In the genomic region with DNA sequence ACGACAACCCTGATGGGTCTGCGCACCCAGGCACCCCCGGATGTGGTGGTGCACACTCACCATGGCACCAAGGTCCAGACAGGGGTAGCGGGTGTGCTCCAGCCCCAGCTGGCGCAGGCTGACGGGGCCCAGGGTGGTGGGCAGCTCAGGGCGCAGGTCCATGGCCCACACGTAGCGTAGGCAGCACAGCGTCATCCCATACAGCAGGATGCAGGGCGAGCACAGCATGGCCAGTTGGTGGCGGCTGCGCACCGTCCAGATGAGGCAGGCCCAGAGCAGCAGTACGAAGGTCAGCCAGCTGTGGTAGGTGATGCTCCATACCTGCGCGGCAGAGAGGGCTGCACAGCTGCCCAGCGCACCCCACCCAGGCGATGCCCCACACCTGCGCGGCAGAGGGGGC, we compare ENCODE assay signal across 25 cellular contexts. TPM values are rescaled to one million over a fixed set of nuclear protein-coding genes. Genes with fewer than 3 reads are reported as not detected.
DNase-seq lines count a peak whose midpoint lies in the region; ATAC-seq, FAIRE-seq and TF ChIP-seq lines count a peak whose summit lies in the region.
"Had no signal": no experiment of that assay in that cellular context is flagged by ENCODE, and none has a peak within 500 bp of the region (broad histone marks: within the 10 kb centered on the region; RNA-seq: fewer than 3 reads in every experiment).

No MANE protein-coding gene starts in this region.

- in situ Hi-C loops in IMR-90 (cut with MboI; ENCODE audit: low sequenced_read_pairs) (no loop called here), K562 (cut with MboI) (no loop called here)

- H4K91ac ChIP-seq in IMR-90 (ENCODE audit: insufficient read depth, low read depth, low read length) = no peak overlapping the region

- H2BK120ac ChIP-seq in IMR-90 (ENCODE audit: low read depth, low read length) = no peak overlapping the region

- H3K27me3 ChIP-seq in BE2C = peaks cover 41% of the 10 kb centered on the region
- no peaks in the 10 kb centered on the region for H3K27me3 ChIP-seq in IMR-90 (ENCODE audit: control insufficient read depth, insufficient read depth, low read length)
- no peaks in the 10 kb centered on the region for H3K27me3 ChIP-seq in K562 (ENCODE audit: control insufficient read depth in 2 of 2, insufficient read depth in 2 of 2, low read length in 2 of 2)
- H3K27me3 ChIP-seq: BLaER1 treated with 17β-estradiol and CSF1 and Interleukin-3, amounts not matched to agents 10 nM and 100 nM had no signal

- no peak overlapping the region for H3K4me3 Mint-ChIP-seq in stimulated activated memory B cell treated with anti-CD40 and anti-IgM and Interleukin-4, amounts not matched to agents 10 μg/mL and 1 μg/mL and 100 μg/mL, for 72 hours
- H3K4me3 Mint-ChIP-seq: B cell; CD14-positive monocyte; CD4-positive, alpha-beta T cell; CD8-positive, alpha-beta memory T cell; GM23338; H9 had no signal

- peak overlapping the region; percentile 55 for H2AK9ac ChIP-seq in IMR-90 (replicated peaks; ENCODE audit: low read depth, low read length, poor library complexity)

- peak; percentile 19; the same call in 1 of the 2 replicates for TF ChIP-seq CTCF in BE2C (IDR thresholded peaks at IDR 0.05; ENCODE audit: low read depth, low read length)
- no peak for TF ChIP-seq CTCF in IMR-90 (conservative IDR thresholded peaks at IDR 0.05; ENCODE audit: low read depth, low read length)
- TF ChIP-seq CTCF in K562 (IDR thresholded peaks at IDR 0.05 in 2 of 3, conservative IDR thresholded peaks at IDR 0.05 in 1 of 3; ENCODE audit: insufficient read depth in 2 of 3, low read depth in 1 of 3, low read length in 3 of 3) = no peak

- no peak overlapping the region for H3K4ac ChIP-seq in IMR-90 (ENCODE audit: low read depth, low read length)

- no peaks in the 10 kb centered on the region for H3K36me3 ChIP-seq in BE2C
- peaks cover 71% of the 10 kb centered on the region for H3K36me3 ChIP-seq in IMR-90 (ENCODE audit: control insufficient read depth, insufficient read depth, low read length)
- peaks cover 99% of the 10 kb centered on the region for H3K36me3 ChIP-seq in K562 (ENCODE audit: control insufficient read depth, insufficient read depth, low read length)

- no peak for FAIRE-seq in K562 (lab: Jason Lieb, UNC)
- FAIRE-seq: A204.1, D721Med, GM12891, GM18507 had no signal

- no peak overlapping the region for H3K18ac ChIP-seq in IMR-90 (ENCODE audit: low read depth, low read length)

- H3K4me1 Mint-ChIP-seq in stimulated activated memory B cell treated with anti-CD40 and anti-IgM and Interleukin-4, amounts not matched to agents 10 μg/mL and 1 μg/mL and 100 μg/mL, for 72 hours = peaks cover 20% of the 10 kb centered on the region
- H3K4me1 Mint-ChIP-seq: CD14-positive monocyte, GM23338 had no signal

- dilution Hi-C loops in IMR-90 (cut with HindIII; ENCODE audit: low sequenced_read_pairs, unreplicated experiment) = no loop called here

- H3K27me3 Mint-ChIP-seq in stimulated activated memory B cell treated with anti-CD40 and anti-IgM and Interleukin-4, amounts not matched to agents 10 μg/mL and 1 μg/mL and 100 μg/mL, for 72 hours = no peaks in the 10 kb centered on the region
- H3K27me3 Mint-ChIP-seq: B cell; CD4-positive, alpha-beta T cell; CD8-positive, alpha-beta memory T cell had no signal

- peaks cover 11% of the 10 kb centered on the region for H3K36me3 Mint-ChIP-seq in stimulated activated memory B cell treated with anti-CD40 and anti-IgM and Interleukin-4, amounts not matched to agents 10 μg/mL and 1 μg/mL and 100 μg/mL, for 72 hours

- H3K27ac ChIP-seq in IMR-90 (ENCODE audit: insufficient read depth, low read length) (no peak overlapping the region), K562 (ENCODE audit: extremely low read depth, low read depth, low read length) (no peak overlapping the region)
- H3K27ac ChIP-seq: 22Rv1; BLaER1 treated with 17β-estradiol and CSF1 and Interleukin-3, amounts not matched to agents 10 nM and 100 nM had no signal

- no peak overlapping the region for H3K56ac ChIP-seq in IMR-90 (ENCODE audit: extremely low read depth, insufficient read depth, low read length)

- no peak overlapping the region for H2BK5ac ChIP-seq in IMR-90 (ENCODE audit: low read depth, low read length, poor library complexity, severe bottlenecking)

- H3K9ac ChIP-seq in IMR-90 (ENCODE audit: low read depth, low read length) (no peak overlapping the region), K562 (ENCODE audit: insufficient read depth in 1 of 2, low read depth in 2 of 2, low read length in 2 of 2) (peak overlapping the region in 1 of 2 experiments; percentile 43; a peak in 1 of 4 replicates)

- no peaks in the 10 kb centered on the region; the same call in 1 of the 2 replicates for H3K9me1 ChIP-seq in IMR-90 (ENCODE audit: insufficient read depth, low read length)
- no peaks in the 10 kb centered on the region for H3K9me1 ChIP-seq in K562 (ENCODE audit: control insufficient read depth, insufficient read depth, low read length)

- BruUV-seq in IMR-90 (replicated peaks; lab: Mats Ljungman, UMichigan) (no TSS peak), K562 (replicated peaks; lab: Mats Ljungman, UMichigan) (no TSS peak)

- H3K4me2 ChIP-seq in IMR-90 (ENCODE audit: low read depth, low read length) (no peak overlapping the region), K562 (ENCODE audit: insufficient read depth, low read length) (no peak overlapping the region)
- H3K4me2 ChIP-seq: BLaER1 treated with 17β-estradiol and CSF1 and Interleukin-3, amounts not matched to agents 10 nM and 100 nM; GM23338 had no signal

- H2BK20ac ChIP-seq in IMR-90 (ENCODE audit: low read depth, low read length) = no peak overlapping the region

- H3K27ac Mint-ChIP-seq in stimulated activated memory B cell treated with anti-CD40 and anti-IgM and Interleukin-4, amounts not matched to agents 10 μg/mL and 1 μg/mL and 100 μg/mL, for 72 hours = no peak overlapping the region
- H3K27ac Mint-ChIP-seq: B cell; CD4-positive, alpha-beta T cell; CD8-positive, alpha-beta memory T cell; GM23338; H9 had no signal

- WGBS in IMR-90 (ENCODE audit: extremely low coverage in 2 of 2, insufficient read length in 1 of 2), 2 experiments = 98% methylated on average over 5 of the region's 21 CpGs; no CpG with 5 or more reads in 1 of the 2 experiments
- WGBS in K562 (ENCODE audit: insufficient coverage, low coverage, missing lambda C conversion rate) = 92% methylated on average over 17 of the region's 21 CpGs

- H4K5ac ChIP-seq in IMR-90 (ENCODE audit: low read depth, low read length) = no peak overlapping the region

- H2AFZ ChIP-seq in IMR-90 (replicated peaks; ENCODE audit: low read length, poor library complexity) (peak overlapping the region; percentile 21), K562 (ENCODE audit: low read depth, low read length) (no peak overlapping the region)
- H2AFZ ChIP-seq: GM23338 had no signal

- H4K20me1 ChIP-seq in IMR-90 (ENCODE audit: insufficient read depth, low read length) = peaks cover 54% of the 10 kb centered on the region
- peaks cover 8% of the 10 kb centered on the region for H4K20me1 ChIP-seq in K562 (replicated peaks; ENCODE audit: control insufficient read depth, insufficient read depth, low read length)

- H3K79me1 ChIP-seq in IMR-90 (ENCODE audit: low read depth in 1 of 2, low read length in 2 of 2) = peaks cover 3 to 54% of the 10 kb centered on the region in 2 experiments; a peak in 3 of 4 replicates

- H3K4me1 ChIP-seq in BE2C = peaks cover 9% of the 10 kb centered on the region
- H3K4me1 ChIP-seq in IMR-90 (ENCODE audit: control insufficient read depth, insufficient read depth, low read length) = no peaks in the 10 kb centered on the region
- H3K4me1 ChIP-seq in K562 (replicated peaks in 1 of 2; ENCODE audit: control insufficient read depth in 2 of 2, insufficient read depth in 2 of 2, low read length in 2 of 2) = peaks cover 0 to 95% of the 10 kb centered on the region in 2 experiments; a peak in 3 of 5 replicates

- no peak overlapping the region for H4K8ac ChIP-seq in IMR-90 (ENCODE audit: low read depth in 2 of 2, low read length in 2 of 2)

- DNase-seq in NCI-H146 (lab: John Stamatoyannopoulos, UW) (peak; percentile 16), NCI-H146 treated with DMSO at 0.1 percent for 48 hours (lab: John Stamatoyannopoulos, UW; ENCODE audit: unreplicated experiment) (no peak), BE2C (no peak), IMR-90 (no peak), K562 (ENCODE audit: extremely low read depth in 1 of 4, low spot score in 3 of 4) (no peak), HUDEP-2 (lab: John Stamatoyannopoulos, UW; ENCODE audit: unreplicated experiment in 76 of 76) (no peak)
- DNase-seq: CD4-positive, alpha-beta T cell; CD8-positive, alpha-beta memory T cell; DMS 273 treated with DMSO at 0.1 percent for 48 hours; DMS79; EL; GDM1; H9 had no signal

- intact Hi-C loops in IMR-90 (cut with micrococcal nuclease) (no loop called here), K562 (cut with micrococcal nuclease) (loop anchor here (2.0 kb wide), 1 partner anchor 49 kb away; a partner anchor contains a TSS)

- no peak for TF ChIP-seq EP300 in K562 (IDR thresholded peaks at IDR 0.05; ENCODE audit: low read length)

- H3K9me3 ChIP-seq in BE2C = no peaks in the 10 kb centered on the region
- H3K9me3 ChIP-seq in IMR-90 (ENCODE audit: control insufficient read depth, insufficient read depth, low read length) = no peaks in the 10 kb centered on the region
- no peaks in the 10 kb centered on the region for H3K9me3 ChIP-seq in K562 (replicated peaks; ENCODE audit: control insufficient read depth, insufficient read depth, low read depth, low read length)
- H3K9me3 ChIP-seq: BLaER1 treated with 17β-estradiol and CSF1 and Interleukin-3, amounts not matched to agents 10 nM and 100 nM had no signal

- TF ChIP-seq RAD21 in IMR-90 (IDR thresholded peaks at IDR 0.05; ENCODE audit: low read length) (no peak), K562 (CRISPR knock-in tag; conservative IDR thresholded peaks at IDR 0.05 in 1 of 2, IDR thresholded peaks at IDR 0.05 in 1 of 2) (no peak)

- H2AK5ac ChIP-seq in IMR-90 (ENCODE audit: low read depth, low read length) = no peak overlapping the region

- no peak overlapping the region for H3K23ac ChIP-seq in IMR-90 (ENCODE audit: low read depth, low read length)

- H3K14ac ChIP-seq in IMR-90 (replicated peaks; ENCODE audit: low read depth, low read length) = no peak overlapping the region

- peaks cover 7% of the 10 kb centered on the region; the same call in 2 of the 3 replicates for H3K79me2 ChIP-seq in K562 (ENCODE audit: control insufficient read depth, insufficient read depth, low read length)

- H3K9me3 Mint-ChIP-seq in stimulated activated memory B cell treated with anti-CD40 and anti-IgM and Interleukin-4, amounts not matched to agents 10 μg/mL and 1 μg/mL and 100 μg/mL, for 72 hours = no peaks in the 10 kb centered on the region
- H3K9me3 Mint-ChIP-seq: CD14-positive monocyte; CD4-positive, alpha-beta T cell; CD8-positive, alpha-beta memory T cell; GM23338; H9 had no signal

- no peak for TF ChIP-seq POLR2A in IMR-90 (IDR thresholded peaks at IDR 0.05; ENCODE audit: low read depth, low read length)
- TF ChIP-seq POLR2A in K562 (conservative IDR thresholded peaks at IDR 0.05) = 0 out of 2 replicates have a peak, but pooled peaks have one; percentile 9

- ATAC-seq in IMR-90 (ENCODE audit: low read depth) (no peak), K562 (no peak), HG03457 (IDR thresholded peaks at IDR 0.05; ENCODE audit: unreplicated experiment) (no peak)
- no peak for ATAC-seq in stimulated activated memory B cell treated with anti-CD40 and anti-IgM and Interleukin-4, amounts not matched to agents 10 μg/mL and 1 μg/mL and 100 μg/mL, for 72 hours
- ATAC-seq: GM23338, HCT116 had no signal

- CTCF ChIA-PET in IMR-90 (lab: Yijun Ruan, JAX) = interaction anchor here (1.2 kb wide), 1 partner anchor 51 kb away, joined by 5 read pairs; no protein-coding TSS in a partner anchor
- CTCF ChIA-PET in K562 (lab: Yijun Ruan, JAX; ENCODE audit: low intra/inter-chr PET ratio) = interaction anchor here (0.9 to 2.7 kb wide), 3 partner anchors 76 to 481 kb away, joined by 3 to 21 read pairs (median 4); a partner anchor contains a TSS

- POLR2A ChIA-PET in IMR-90 (lab: Charles Lee; ENCODE audit: unreplicated experiment) (no interaction called here), K562 (lab: Yijun Ruan, JAX) (no interaction called here)

- H2BK15ac ChIP-seq in IMR-90 (ENCODE audit: low read depth, low read length) = no peak overlapping the region

- no peak overlapping the region for H3K4me3 ChIP-seq in BE2C (ENCODE audit: low read depth, low read length)
- no peak overlapping the region for H3K4me3 ChIP-seq in IMR-90 (ENCODE audit: insufficient read depth, low read depth, low read length)
- H3K4me3 ChIP-seq in K562 = no peak overlapping the region
- H3K4me3 ChIP-seq: BLaER1 treated with 17β-estradiol and CSF1 and Interleukin-3, amounts not matched to agents 10 nM and 100 nM; GM23338 had no signal

RNA-seq across cellular contexts. Expression of a gene that starts 29.8 kb away (rescaled TPM):
- 159 TPM for polyA plus RNA-seq in BE2C (2012; ENCODE audit: insufficient read depth, insufficient read length, low read depth)
- 12.8 and 12.9 TPM in 2 replicates for total RNA-seq in IMR-90 (2012; rRNA removed)
- 18.4 and 23.4 TPM in 2 replicates for polyA plus RNA-seq in IMR-90 (2012; rRNA removed)
- 16.4 and 19.7 TPM in 2 replicates for polyA plus RNA-seq in IMR-90 (2012; cell fraction: cytosol; rRNA removed)
- 25.5 and 154 TPM in 2 replicates for polyA plus RNA-seq in IMR-90 (2012; cell fraction: nucleus; rRNA removed; ENCODE audit: low replicate concordance)
- 45.3 and 159 TPM in 2 replicates for total RNA-seq in K562 (2011; cell fraction: chromatin; rRNA removed; ENCODE audit: low replicate concordance)
- 114 and 148 TPM in 2 replicates for total RNA-seq in K562 (2011; cell fraction: nucleolus; rRNA removed)
- total RNA-seq in K562 (2011; cell fraction: nucleoplasm; rRNA removed) = 48.7 and 66.7 TPM in 2 replicates
- 55.4 and 68.9 TPM in 2 replicates for total RNA-seq in K562 (2014; rRNA removed)
- total RNA-seq in K562 (2014; rRNA removed; fragmentation: Illumina TruSeq; extraction: Trizol) = 7.2 and 11.9 TPM in 2 replicates
- 41.1 and 49.2 TPM in 2 replicates for total RNA-seq in K562 (2015; rRNA removed; fragmentation: Illumina TruSeq; extraction: Trizol)
- total RNA-seq in K562 (2021) = 105 and 106 TPM in 2 replicates
- polyA plus RNA-seq in K562 (2011; rRNA removed) = 23.2 and 30.1 TPM in 2 replicates
- 40.2 and 96.8 TPM in 2 replicates for polyA plus RNA-seq in K562 (2011; cell fraction: cytosol; rRNA removed)
- 102 and 136 TPM in 2 replicates for polyA plus RNA-seq in K562 (2011; cell fraction: nucleus; rRNA removed)
- 34.1 and 51.7 TPM in 2 replicates for polyA plus RNA-seq in K562 (2012)
- polyA plus RNA-seq in K562 (2014; fragmentation: Illumina TruSeq; extraction: Trizol) = 17.7 and 46.9 TPM in 2 replicates
- 1 to 10 TPM; 1.3 to 3.0 TPM for polyA plus RNA-seq in K562 (2014; fragmentation: Nextera tagmentation; extraction: Ambion mirVana)
- 63.4 and 76.6 TPM in 2 replicates for polyA plus RNA-seq in K562 (2014; rRNA removed)
- polyA minus RNA-seq in K562 (2011; rRNA and poly(A)+ RNA removed) = 9.4 and 14.4 TPM in 2 replicates
- polyA minus RNA-seq in K562 (2011; cell fraction: cytosol; rRNA and poly(A)+ RNA removed) = 48.0 and 51.1 TPM in 2 replicates
- polyA minus RNA-seq in K562 (2011; cell fraction: nucleus; rRNA and poly(A)+ RNA removed) = 40.7 and 44.1 TPM in 2 replicates

RNA-seq across cellular contexts. Expression of a gene that starts 29.9 kb away (rescaled TPM):
- 54.7 TPM for polyA plus RNA-seq in BE2C (2012; ENCODE audit: insufficient read depth, insufficient read length, low read depth)
- total RNA-seq in IMR-90 (2012; rRNA removed) = 6.9 and 8.1 TPM in 2 replicates
- 17.4 and 24.1 TPM in 2 replicates for polyA plus RNA-seq in IMR-90 (2012; rRNA removed)
- 13.4 and 20.8 TPM in 2 replicates for polyA plus RNA-seq in IMR-90 (2012; cell fraction: cytosol; rRNA removed)
- 31.6 and 83.7 TPM in 2 replicates for polyA plus RNA-seq in IMR-90 (2012; cell fraction: nucleus; rRNA removed; ENCODE audit: low replicate concordance)
- total RNA-seq in K562 (2011; cell fraction: chromatin; rRNA removed; ENCODE audit: low replicate concordance) = 58.8 and 182 TPM in 2 replicates
- total RNA-seq in K562 (2011; cell fraction: nucleolus; rRNA removed) = 89.5 and 92.7 TPM in 2 replicates
- total RNA-seq in K562 (2011; cell fraction: nucleoplasm; rRNA removed) = 60.1 and 64.4 TPM in 2 replicates
- total RNA-seq in K562 (2014; rRNA removed) = 46.9 and 61.6 TPM in 2 replicates
- total RNA-seq in K562 (2014; rRNA removed; fragmentation: Illumina TruSeq; extraction: Trizol) = 6.1 and 7.3 TPM in 2 replicates
- 19.5 and 22.3 TPM in 2 replicates for total RNA-seq in K562 (2015; rRNA removed; fragmentation: Illumina TruSeq; extraction: Trizol)
- 60.3 and 61.2 TPM in 2 replicates for total RNA-seq in K562 (2021)
- 26.5 and 37.4 TPM in 2 replicates for polyA plus RNA-seq in K562 (2011; rRNA removed)
- polyA plus RNA-seq in K562 (2011; cell fraction: cytosol; rRNA removed) = 37.8 and 90.9 TPM in 2 replicates
- 118 and 185 TPM in 2 replicates for polyA plus RNA-seq in K562 (2011; cell fraction: nucleus; rRNA removed)
- 23.8 and 39.8 TPM in 2 replicates for polyA plus RNA-seq in K562 (2012)
- polyA plus RNA-seq in K562 (2014; fragmentation: Illumina TruSeq; extraction: Trizol) = 12.7 and 27.9 TPM in 2 replicates
- polyA plus RNA-seq in K562 (2014; fragmentation: Nextera tagmentation; extraction: Ambion mirVana) = under 1 TPM; 0.56 to 0.96 TPM
- 59.4 and 65.6 TPM in 2 replicates for polyA plus RNA-seq in K562 (2014; rRNA removed)
- polyA minus RNA-seq in K562 (2011; rRNA and poly(A)+ RNA removed) = 7.0 and 12.0 TPM in 2 replicates
- 41.2 and 44.5 TPM in 2 replicates for polyA minus RNA-seq in K562 (2011; cell fraction: cytosol; rRNA and poly(A)+ RNA removed)
- 33.4 and 39.2 TPM in 2 replicates for polyA minus RNA-seq in K562 (2011; cell fraction: nucleus; rRNA and poly(A)+ RNA removed)

RNA-seq across cellular contexts. Expression of a gene that starts 48.9 kb away (rescaled TPM):
- 21.7 TPM for polyA plus RNA-seq in BE2C (2012; ENCODE audit: insufficient read depth, insufficient read length, low read depth)
- 36.2 and 48.6 TPM in 2 replicates for total RNA-seq in IMR-90 (2012; rRNA removed)
- 372 and 392 TPM in 2 replicates for polyA plus RNA-seq in IMR-90 (2012; rRNA removed)
- 218 and 326 TPM in 2 replicates for polyA plus RNA-seq in IMR-90 (2012; cell fraction: cytosol; rRNA removed)
- 957 and 2,926 TPM in 2 replicates for polyA plus RNA-seq in IMR-90 (2012; cell fraction: nucleus; rRNA removed; ENCODE audit: low replicate concordance)
- 759 and 2,233 TPM in 2 replicates for total RNA-seq in K562 (2011; cell fraction: chromatin; rRNA removed; ENCODE audit: low replicate concordance)
- total RNA-seq in K562 (2011; cell fraction: nucleolus; rRNA removed) = 1,565 and 1,591 TPM in 2 replicates
- 1,027 and 1,219 TPM in 2 replicates for total RNA-seq in K562 (2011; cell fraction: nucleoplasm; rRNA removed)
- total RNA-seq in K562 (2014; rRNA removed) = 213 and 305 TPM in 2 replicates
- total RNA-seq in K562 (2014; rRNA removed; fragmentation: Illumina TruSeq; extraction: Trizol) = 44.5 and 45.2 TPM in 2 replicates
- total RNA-seq in K562 (2015; rRNA removed; fragmentation: Illumina TruSeq; extraction: Trizol) = 97.9 and 113 TPM in 2 replicates
- total RNA-seq in K562 (2021) = 354 and 432 TPM in 2 replicates
- polyA plus RNA-seq in K562 (2011; rRNA removed) = 131 and 170 TPM in 2 replicates
- polyA plus RNA-seq in K562 (2011; cell fraction: cytosol; rRNA removed) = 143 and 281 TPM in 2 replicates
- polyA plus RNA-seq in K562 (2011; cell fraction: nucleus; rRNA removed) = 1,334 and 2,777 TPM in 2 replicates
- polyA plus RNA-seq in K562 (2012) = 266 and 440 TPM in 2 replicates
- polyA plus RNA-seq in K562 (2014; fragmentation: Illumina TruSeq; extraction: Trizol) = 146 and 201 TPM in 2 replicates
- polyA plus RNA-seq in K562 (2014; fragmentation: Nextera tagmentation; extraction: Ambion mirVana) = 1 to 10 TPM; 3.6 to 9.6 TPM
- 319 and 383 TPM in 2 replicates for polyA plus RNA-seq in K562 (2014; rRNA removed)
- 56.6 and 97.2 TPM in 2 replicates for polyA minus RNA-seq in K562 (2011; rRNA and poly(A)+ RNA removed)
- 155 and 200 TPM in 2 replicates for polyA minus RNA-seq in K562 (2011; cell fraction: cytosol; rRNA and poly(A)+ RNA removed)
- polyA minus RNA-seq in K562 (2011; cell fraction: nucleus; rRNA and poly(A)+ RNA removed) = 321 and 450 TPM in 2 replicates

RNA-seq across cellular contexts. Expression of a gene that starts 49.8 kb away (rescaled TPM):
- polyA plus RNA-seq in BE2C (2012; ENCODE audit: insufficient read depth, insufficient read length, low read depth) = 2.9 TPM
- total RNA-seq in IMR-90 (2012; rRNA removed) = not detected in 2 replicates
- polyA plus RNA-seq in IMR-90 (2012; rRNA removed) = 0.21 and 0.34 TPM in 2 replicates
- 0.19 and 0.21 TPM in 2 replicates for polyA plus RNA-seq in IMR-90 (2012; cell fraction: cytosol; rRNA removed)
- polyA plus RNA-seq in IMR-90 (2012; cell fraction: nucleus; rRNA removed; ENCODE audit: low replicate concordance) = 0.11 and 0.23 TPM in 2 replicates
- 0.79 and 2.9 TPM in 2 replicates for total RNA-seq in K562 (2011; cell fraction: chromatin; rRNA removed; ENCODE audit: low replicate concordance)
- 3.2 and 3.7 TPM in 2 replicates for total RNA-seq in K562 (2011; cell fraction: nucleolus; rRNA removed)
- 0.95 and 1.1 TPM in 2 replicates for total RNA-seq in K562 (2011; cell fraction: nucleoplasm; rRNA removed)
- 2.7 and 4.1 TPM in 2 replicates for total RNA-seq in K562 (2014; rRNA removed)
- total RNA-seq in K562 (2014; rRNA removed; fragmentation: Illumina TruSeq; extraction: Trizol) = 0.15 and 0.19 TPM in 2 replicates
- total RNA-seq in K562 (2015; rRNA removed; fragmentation: Illumina TruSeq; extraction: Trizol) = 0.72 and 0.87 TPM in 2 replicates
- total RNA-seq in K562 (2021) = 2.5 and 3.1 TPM in 2 replicates
- 0.88 and 3.0 TPM in 2 replicates for polyA plus RNA-seq in K562 (2011; rRNA removed)
- polyA plus RNA-seq in K562 (2011; cell fraction: cytosol; rRNA removed) = 3.2 and 5.5 TPM in 2 replicates
- 2.9 and 3.8 TPM in 2 replicates for polyA plus RNA-seq in K562 (2011; cell fraction: nucleus; rRNA removed)
- 0.95 and 1.2 TPM in 2 replicates for polyA plus RNA-seq in K562 (2012)
- polyA plus RNA-seq in K562 (2014; fragmentation: Illumina TruSeq; extraction: Trizol) = 0.70 and 1.9 TPM in 2 replicates
- under 1 TPM in 1 of 2 experiments, not detected in 1; 0.04 TPM for polyA plus RNA-seq in K562 (2014; fragmentation: Nextera tagmentation; extraction: Ambion mirVana)
- 1.5 and 2.1 TPM in 2 replicates for polyA plus RNA-seq in K562 (2014; rRNA removed)
- 0.42 and 0.87 TPM in 2 replicates for polyA minus RNA-seq in K562 (2011; rRNA and poly(A)+ RNA removed)
- polyA minus RNA-seq in K562 (2011; cell fraction: cytosol; rRNA and poly(A)+ RNA removed) = 1.9 and 3.5 TPM in 2 replicates
- 1.5 and 2.3 TPM in 2 replicates for polyA minus RNA-seq in K562 (2011; cell fraction: nucleus; rRNA and poly(A)+ RNA removed)
